Comparison of ENCODE assay signal across 9 cellular contexts in genomic region chr2:148023861-148024260, GRCh38. TPM values are rescaled to one million over a fixed set of nuclear protein-coding genes. Genes with fewer than 3 reads are reported as not detected.
DNase-seq lines count a peak whose midpoint lies in the region; ATAC-seq and TF ChIP-seq lines count a peak whose summit lies in the region.
"Had no signal": no experiment of that assay in that cellular context is flagged by ENCODE, and none has a peak within 500 bp of the region (broad histone marks: within the 10 kb centered on the region; RNA-seq: fewer than 3 reads in every experiment).

No MANE protein-coding gene starts in this region.

- H3K4me1 Mint-ChIP-seq in MCF 10A (ENCODE audit: insufficient read depth, unreplicated experiment) (peaks cover 19% of the 10 kb centered on the region), type B pancreatic cell (ENCODE audit: unreplicated experiment) (peaks cover 15% of the 10 kb centered on the region)
- H3K4me1 Mint-ChIP-seq in activated T-helper 17 cell treated with anti-CD3 and anti-CD28 coated beads, Interleukin-2, amount 50 U/mL, for 72 hours = peaks cover 7% of the 10 kb centered on the region

- TF ChIP-seq POLR2A in breast epithelium (IDR thresholded peaks at IDR 0.05) = no peak

- intact Hi-C loops in MCF 10A (cut with micrococcal nuclease) = loop anchor here (5.0 to 10.0 kb wide), 3 partner anchors 108 to 621 kb away; partner anchors contain the start of gene EPC2
- intact Hi-C loops in breast epithelium (cut with DNase I; ENCODE audit: low total_unique reads) = no loop called here

- POLR2A ChIA-PET in MCF 10A (lab: Yijun Ruan, JAX) = interaction anchor here (2.2 kb wide), 1 partner anchor 622 kb away, joined by 6 read pairs; no protein-coding TSS in a partner anchor

- H3K4me3 ChIP-seq in breast epithelium = no peak overlapping the region

- ATAC-seq in HG03066 (IDR thresholded peaks at IDR 0.05; ENCODE audit: low read depth, unreplicated experiment) = peak; percentile 20
- no peak for ATAC-seq in activated T-helper 17 cell treated with anti-CD3 and anti-CD28 coated beads, Interleukin-2, amount 50 U/mL, for 72 hours (replicated peaks)

- H3K27ac Mint-ChIP-seq in MCF 10A (ENCODE audit: low read depth, unreplicated experiment) (peak overlapping the region; percentile 87), type B pancreatic cell (no peak overlapping the region)
- H3K27ac Mint-ChIP-seq in activated T-helper 17 cell treated with anti-CD3 and anti-CD28 coated beads, Interleukin-2, amount 50 U/mL, for 72 hours = peak overlapping the region; percentile 54

- DNase-seq in MCF 10A (ENCODE audit: unreplicated experiment) = no peak
- DNase-seq in breast epithelium (ENCODE audit: low spot score in 2 of 2) = no peak
- DNase-seq in type B pancreatic cell (ENCODE audit: extremely low spot score, unreplicated experiment) = no peak
- DNase-seq in DMS153 treated with DMSO at 0.1 percent for 48 hours (lab: John Stamatoyannopoulos, UW; ENCODE audit: unreplicated experiment) = no peak
- no peak for DNase-seq in DMS 273 treated with DMSO at 0.1 percent for 48 hours (lab: John Stamatoyannopoulos, UW)
- no peak for DNase-seq in activated gamma-delta T cell (lab: John Stamatoyannopoulos, UW)
- DNase-seq: COR-L47 had no signal

- CTCF ChIA-PET in MCF 10A (lab: Yijun Ruan, JAX) = no interaction called here

- BruUV-seq in MCF 10A (replicated peaks; lab: Mats Ljungman, UMichigan) = no TSS peak

- H3K27me3 Mint-ChIP-seq in MCF 10A (ENCODE audit: insufficient read depth, unreplicated experiment) = no peaks in the 10 kb centered on the region
- H3K27me3 Mint-ChIP-seq in activated T-helper 17 cell treated with anti-CD3 and anti-CD28 coated beads, Interleukin-2, amount 50 U/mL, for 72 hours = no peaks in the 10 kb centered on the region
- no peaks in the 10 kb centered on the region for H3K27me3 Mint-ChIP-seq in type B pancreatic cell

- H3K36me3 Mint-ChIP-seq in MCF 10A (ENCODE audit: insufficient read depth, unreplicated experiment) = no peaks in the 10 kb centered on the region
- H3K36me3 Mint-ChIP-seq in activated T-helper 17 cell treated with anti-CD3 and anti-CD28 coated beads, Interleukin-2, amount 50 U/mL, for 72 hours (ENCODE audit: low read depth) = peaks cover 10% of the 10 kb centered on the region
- H3K36me3 Mint-ChIP-seq in type B pancreatic cell = no peaks in the 10 kb centered on the region

- H3K36me3 ChIP-seq in breast epithelium = no peaks in the 10 kb centered on the region

- H3K27ac ChIP-seq in breast epithelium = no peak overlapping the region

- H3K9me3 Mint-ChIP-seq in MCF 10A (ENCODE audit: unreplicated experiment) (no peaks in the 10 kb centered on the region), type B pancreatic cell (no peaks in the 10 kb centered on the region)
- H3K9me3 Mint-ChIP-seq in activated T-helper 17 cell treated with anti-CD3 and anti-CD28 coated beads, Interleukin-2, amount 50 U/mL, for 72 hours = no peaks in the 10 kb centered on the region

- no peaks in the 10 kb centered on the region for H3K27me3 ChIP-seq in breast epithelium

- TF ChIP-seq CTCF in MCF 10A (IDR thresholded peaks at IDR 0.05; ENCODE audit: unreplicated experiment) (no peak), breast epithelium (IDR thresholded peaks at IDR 0.05) (no peak), type B pancreatic cell (conservative IDR thresholded peaks at IDR 0.05) (no peak)

- H3K9me3 ChIP-seq in breast epithelium = no peaks in the 10 kb centered on the region

- peak overlapping the region; percentile 90 for H3K4me3 Mint-ChIP-seq in MCF 10A (ENCODE audit: unreplicated experiment)
- peak overlapping the region; percentile 88 for H3K4me3 Mint-ChIP-seq in activated T-helper 17 cell treated with anti-CD3 and anti-CD28 coated beads, Interleukin-2, amount 50 U/mL, for 72 hours
- peak overlapping the region; percentile 69 for H3K4me3 Mint-ChIP-seq in type B pancreatic cell

- peaks cover 0 to 8% of the 10 kb centered on the region in 2 donors for H3K4me1 ChIP-seq in breast epithelium

RNA-seq across cellular contexts. Expression of gene MBD5, which starts 3.0 kb away (rescaled TPM):
- total RNA-seq in MCF 10A (2022) (30.4 and 33.9 TPM in 2 replicates), breast epithelium (10 to 100 TPM; 24.0 to 63.8 (median 40.3) TPM), type B pancreatic cell (ENCODE audit: low replicate concordance) (38.8 and 54.7 TPM in 2 replicates)
- 10 to 100 TPM; 33.5 to 55.7 TPM for total RNA-seq in activated T-helper 17 cell treated with anti-CD3 and anti-CD28 coated beads, Interleukin-2, amount 50 U/mL, for 72 hours

RNA-seq across cellular contexts. Expression of gene ORC4, which starts 3.3 kb away (rescaled TPM):
- total RNA-seq in MCF 10A (2022) (38.0 and 53.3 TPM in 2 replicates), breast epithelium (10 to 100 TPM; 36.5 to 87.5 (median 42.9) TPM), type B pancreatic cell (ENCODE audit: low replicate concordance) (57.3 and 59.1 TPM in 2 replicates)
- total RNA-seq in activated T-helper 17 cell treated with anti-CD3 and anti-CD28 coated beads, Interleukin-2, amount 50 U/mL, for 72 hours = 10 to 100 TPM; 31.9 to 32.4 TPM
